In genomic region chr3:30044515-30044914, GRCh38 we compare ENCODE assay signal across 25 cellular contexts.
DNase-seq lines count a peak whose midpoint lies in the region; ATAC-seq and TF ChIP-seq lines count a peak whose summit lies in the region.
"Had no signal": no experiment of that assay in that cellular context is flagged by ENCODE, and none has a peak within 500 bp of the region (broad histone marks: within the 10 kb centered on the region; RNA-seq: fewer than 3 reads in every experiment).

No MANE protein-coding gene starts in this region.

- no peak overlapping the region for H4K91ac ChIP-seq in neuronal stem cell (ENCODE audit: low read depth, low read length, poor library complexity)

- H2BK120ac ChIP-seq in neuronal stem cell (ENCODE audit: low read depth, low read length), result no peak overlapping the region

- no peak overlapping the region for H3K4me2 ChIP-seq in neuronal stem cell (ENCODE audit: insufficient read depth, low read length, poor library complexity, severe bottlenecking)

- H3K27ac Mint-ChIP-seq in WTC11 (peak overlapping the region; percentile 13; the same call in 1 of the 2 replicates), Caco-2 (ENCODE audit: unreplicated experiment) (no peak overlapping the region)
- H3K27ac Mint-ChIP-seq: CD4-positive, alpha-beta T cell; T-helper 1 cell treated with Interleukin-12 subunit alpha and Interleukin-12 subunit beta and Interleukin-4 antibody, amounts not matched to agents 30 μg/mL and 1 μg/mL, for 36 hours had no signal

- H3K79me1 ChIP-seq in neuronal stem cell (ENCODE audit: low read depth, low read length), result no peaks in the 10 kb centered on the region

- no peak for TF ChIP-seq CTCF in WTC11 (IDR thresholded peaks at IDR 0.05)
- TF ChIP-seq CTCF in Caco-2 (IDR thresholded peaks at IDR 0.05; ENCODE audit: insufficient read depth in 1 of 2, low read depth in 1 of 2, low read length in 1 of 2, severe bottlenecking in 1 of 2, unreplicated experiment in 1 of 2), result no peak

- no peak overlapping the region for H2BK5ac ChIP-seq in neuronal stem cell (ENCODE audit: low read length)

- no peak overlapping the region for H3K27ac ChIP-seq in ACC112 (ENCODE audit: low read depth, low read length)
- H3K27ac ChIP-seq in neuronal stem cell (replicated peaks; ENCODE audit: low read length), result no peak overlapping the region

- no peak overlapping the region for H2AK5ac ChIP-seq in neuronal stem cell (ENCODE audit: low read depth, low read length)

- no peaks in the 10 kb centered on the region for H3K79me2 ChIP-seq in ACC112 (ENCODE audit: control insufficient read depth, insufficient read depth, low read length, unreplicated experiment)

- no peak overlapping the region for H4K8ac ChIP-seq in neuronal stem cell (ENCODE audit: low read depth, low read length)

- no peaks in the 10 kb centered on the region for H3K9me3 ChIP-seq in neuronal stem cell (replicated peaks in 1 of 2; ENCODE audit: control insufficient read depth in 2 of 2, insufficient read depth in 1 of 2, low read depth in 1 of 2, low read length in 2 of 2)
- H3K9me3 ChIP-seq in Caco-2, result no peaks in the 10 kb centered on the region

- H3K27me3 Mint-ChIP-seq in WTC11 (ENCODE audit: low read depth) (no peaks in the 10 kb centered on the region; the same call in 1 of the 2 replicates), Caco-2 (ENCODE audit: insufficient read depth, unreplicated experiment) (no peaks in the 10 kb centered on the region)

- H3K36me3 ChIP-seq in ACC112 (ENCODE audit: insufficient read depth, low read length) (no peaks in the 10 kb centered on the region), H7 (replicated peaks; ENCODE audit: control insufficient read depth, insufficient read depth, low read length) (no peaks in the 10 kb centered on the region), neuronal stem cell (replicated peaks in 1 of 2; ENCODE audit: control insufficient read depth in 2 of 2, insufficient read depth in 2 of 2, low read length in 2 of 2) (no peaks in the 10 kb centered on the region), Caco-2 (ENCODE audit: control insufficient read depth, insufficient read depth, low read length) (no peaks in the 10 kb centered on the region)

- H3K4ac ChIP-seq in neuronal stem cell (ENCODE audit: low read length), result no peak overlapping the region

- POLR2A ChIA-PET in WTC11 (lab: Charles Lee), result no interaction called here
- POLR2A ChIA-PET in Caco-2 (lab: Charles Lee), result no interaction called here

- H3K9me3 Mint-ChIP-seq in WTC11, result peaks cover 5% of the 10 kb centered on the region
- no peaks in the 10 kb centered on the region for H3K9me3 Mint-ChIP-seq in Caco-2 (ENCODE audit: unreplicated experiment)
- H3K9me3 Mint-ChIP-seq: CD4-positive, alpha-beta T cell; T-helper 1 cell treated with Interleukin-12 subunit alpha and Interleukin-12 subunit beta and Interleukin-4 antibody, amounts not matched to agents 30 μg/mL and 1 μg/mL, for 36 hours had no signal

- H2AFZ ChIP-seq in ACC112 (ENCODE audit: low read length, unreplicated experiment) (peak overlapping the region; percentile 64), neuronal stem cell (ENCODE audit: low read length) (peak overlapping the region; percentile 32)

- whole genome bisulfite sequencing in neuronal stem cell (ENCODE audit: extremely low coverage in 2 of 2, insufficient read length in 2 of 2, insufficient replicate concordance in 1 of 2), 2 donors, result no CpG with 5 or more reads among the region's 4 CpGs

- H3K4me3 ChIP-seq in ACC112 (ENCODE audit: low read depth, low read length) (no peak overlapping the region), H7 (ENCODE audit: insufficient read depth, low read depth, low read length) (no peak overlapping the region), neuronal stem cell (ENCODE audit: low read length in 2 of 2) (no peak overlapping the region), Caco-2 (ENCODE audit: low read depth, low read length) (no peak overlapping the region)
- H3K4me3 ChIP-seq: K562 had no signal

- H3K18ac ChIP-seq in neuronal stem cell (ENCODE audit: low read length), result no peak overlapping the region

- no TSS peak for BruUV-seq in Caco-2 (replicated peaks; lab: Mats Ljungman, UMichigan)

- ATAC-seq in WTC11, result peak; percentile 56; the same call in 1 of the 2 replicates
- ATAC-seq: HepG2, K562, PC-3 had no signal

- H3K4me1 ChIP-seq in ACC112 (ENCODE audit: control insufficient read depth, insufficient read depth, low read length, unreplicated experiment), result peaks cover 24% of the 10 kb centered on the region
- peaks cover 0 to 10% of the 10 kb centered on the region in 2 donors for H3K4me1 ChIP-seq in neuronal stem cell (ENCODE audit: control insufficient read depth in 2 of 2, insufficient read depth in 1 of 2, low read depth in 1 of 2, low read length in 2 of 2)
- peaks cover 10% of the 10 kb centered on the region; the same call in 1 of the 2 replicates for H3K4me1 ChIP-seq in Caco-2

- H3K36me3 Mint-ChIP-seq in WTC11 (peaks cover 7% of the 10 kb centered on the region), Caco-2 (ENCODE audit: insufficient read depth, unreplicated experiment) (no peaks in the 10 kb centered on the region)

- intact Hi-C loops in Caco-2 (cut with micrococcal nuclease; ENCODE audit: unreplicated experiment), result loop anchor here (5.0 to 10.0 kb wide), 2 partner anchors 213 to 580 kb away; no protein-coding TSS in a partner anchor

- H3K4me1 Mint-ChIP-seq in WTC11 (peaks cover 33% of the 10 kb centered on the region), Caco-2 (ENCODE audit: low read depth, unreplicated experiment) (no peaks in the 10 kb centered on the region)

- H3K23ac ChIP-seq in neuronal stem cell (ENCODE audit: low read depth, low read length, poor library complexity), result no peak overlapping the region

- H3K9ac ChIP-seq in neuronal stem cell (ENCODE audit: low read depth, low read length, poor library complexity), result no peak overlapping the region

- no peak overlapping the region for H2BK12ac ChIP-seq in neuronal stem cell (ENCODE audit: low read length)

- H3K14ac ChIP-seq in neuronal stem cell (ENCODE audit: low read length), result no peak overlapping the region

- CTCF ChIA-PET in WTC11 (lab: Charles Lee), result interaction anchor here (5.1 kb wide), 1 partner anchor 153 kb away, joined by 84 read pairs; no protein-coding TSS in a partner anchor
- CTCF ChIA-PET in Caco-2 (lab: Charles Lee), result interaction anchor here (0.6 to 1.2 kb wide), 2 partner anchors 91 to 154 kb away, joined by 3 to 5 read pairs; no protein-coding TSS in a partner anchor

- H3K4me3 Mint-ChIP-seq in WTC11 (no peak overlapping the region), Caco-2 (ENCODE audit: unreplicated experiment) (no peak overlapping the region)
- H3K4me3 Mint-ChIP-seq: CD4-positive, alpha-beta T cell; T-helper 1 cell treated with Interleukin-12 subunit alpha and Interleukin-12 subunit beta and Interleukin-4 antibody, amounts not matched to agents 30 μg/mL and 1 μg/mL, for 36 hours had no signal

- H3K27me3 ChIP-seq in ACC112 (ENCODE audit: insufficient read depth, low read length) (no peaks in the 10 kb centered on the region), H7 (ENCODE audit: control insufficient read depth, insufficient read depth, low read length) (no peaks in the 10 kb centered on the region), neuronal stem cell (ENCODE audit: control insufficient read depth in 3 of 3, insufficient read depth in 3 of 3, low read depth in 1 of 3, low read length in 3 of 3) (no peaks in the 10 kb centered on the region), Caco-2 (replicated peaks; ENCODE audit: control insufficient read depth, insufficient read depth, low read length) (no peaks in the 10 kb centered on the region)

- peak; percentile 2 for DNase-seq in H7
- no peak for DNase-seq in WTC11 (ENCODE audit: low spot score)
- DNase-seq in neuronal stem cell (ENCODE audit: low spot score), result no peak
- DNase-seq in D341Med (ENCODE audit: low spot score), result no peak
- no peak for DNase-seq in Caco-2
- DNase-seq in cerebellar nuclear complex (lab: John Stamatoyannopoulos, UW), result no peak
- DNase-seq: CD4-positive, alpha-beta T cell; GOT3; MV-4-11; NCI-H1105; NCI-H1436 treated with DMSO at 0.1 percent for 48 hours; NCI-H187 treated with DMSO at 0.1 percent for 48 hours; NCI-H2171 treated with DMSO at 0.1 percent for 48 hours; NCI-H345; NCI-H524 treated with DMSO at 0.1 percent for 48 hours; NCI-H82; NK-92 treated with Interleukin-12 subunit alpha and Interleukin-12 subunit beta, amount 100 ng/mL, for 24 hours; PC-3; Right ventricle myocardium superior; RPMI8226; SW 1271 had no signal

- H2BK15ac ChIP-seq in neuronal stem cell (ENCODE audit: low read length), result no peak overlapping the region

TF ChIP-seq in WTC11, 78 proteins besides CTCF, POLR2A, EP300 and RAD21 (continues in another document):
- no peak for TF ChIP-seq ELF4 (CRISPR knock-in tag; IDR thresholded peaks at IDR 0.05; ENCODE audit: low read depth)
- TF ChIP-seq USF1 (CRISPR knock-in tag; IDR thresholded peaks at IDR 0.05), result no peak
- TF ChIP-seq ESRRA (CRISPR knock-in tag; IDR thresholded peaks at IDR 0.05; ENCODE audit: borderline replicate concordance), result no peak
- TF ChIP-seq NFATC4 (CRISPR knock-in tag; IDR thresholded peaks at IDR 0.05), result no peak
